28 cellular contexts compared by ENCODE assay signal in genomic region chr5:111726986-111727385, GRCh38.
"Had no signal": no experiment of that assay in that cellular context is flagged by ENCODE, and none has a peak within 500 bp of the region (broad histone marks: within the 10 kb centered on the region; RNA-seq: fewer than 3 reads in every experiment).

No MANE protein-coding gene starts in this region.

- H3K27me3 ChIP-seq: brain microvascular endothelial cell, esophagus muscularis mucosa, foreskin keratinocyte, gastrocnemius medialis, heart left ventricle had no signal

- H3K27ac ChIP-seq: brain microvascular endothelial cell, esophagus muscularis mucosa, foreskin keratinocyte, gastrocnemius medialis, heart left ventricle had no signal

- H3K4me3 ChIP-seq: esophagus muscularis mucosa, gastrocnemius medialis, heart left ventricle had no signal

- H3K4me1 ChIP-seq: esophagus muscularis mucosa, foreskin keratinocyte, heart left ventricle had no signal

- H3K4me3 Mint-ChIP-seq: activated CD4-positive, alpha-beta memory T cell treated with anti-CD3 and anti-CD28 coated beads, Interleukin-2, amount 10 ng/mL, durations not matched to agents 7 days and 5 days; activated CD4-positive, alpha-beta T cell treated with anti-CD3 and anti-CD28 coated beads, Interleukin-2, amount 10 ng/mL, durations not matched to agents 7 days and 5 days; activated naive CD8-positive, alpha-beta T cell; activated T-cell treated with anti-CD3 and anti-CD28 coated beads, Interleukin-2, amount 50 U/mL, for 24 hours; activated T-cell treated with anti-CD3 and anti-CD28 coated beads, Interleukin-2, amount 50 U/mL, for 72 hours; central memory CD8-positive, alpha-beta T cell; effector memory CD8-positive, alpha-beta T cell had no signal

- H3K4me1 Mint-ChIP-seq: central memory CD8-positive, alpha-beta T cell had no signal

- H3K36me3 Mint-ChIP-seq: activated naive CD8-positive, alpha-beta T cell had no signal

- H3K27ac Mint-ChIP-seq: activated CD4-positive, alpha-beta memory T cell treated with anti-CD3 and anti-CD28 coated beads, Interleukin-2, amount 10 ng/mL, durations not matched to agents 7 days and 5 days; activated CD4-positive, alpha-beta T cell treated with anti-CD3 and anti-CD28 coated beads, Interleukin-2, amount 10 ng/mL, durations not matched to agents 7 days and 5 days; activated naive CD8-positive, alpha-beta T cell; activated T-cell treated with anti-CD3 and anti-CD28 coated beads, Interleukin-2, amount 50 U/mL, for 24 hours; activated T-cell treated with anti-CD3 and anti-CD28 coated beads, Interleukin-2, amount 50 U/mL, for 72 hours; effector memory CD8-positive, alpha-beta T cell had no signal

- ATAC-seq: activated T-cell treated with anti-CD3 and anti-CD28 coated beads, Interleukin-2, amount 50 U/mL, for 72 hours; effector memory CD8-positive, alpha-beta T cell; foreskin keratinocyte; gastrocnemius medialis; heart left ventricle had no signal

- DNase-seq: activated CD4-positive, alpha-beta memory T cell treated with anti-CD3 and anti-CD28 coated beads, Interleukin-2, amount 10 ng/mL, durations not matched to agents 7 days and 5 days; activated CD4-positive, alpha-beta T cell treated with anti-CD3 and anti-CD28 coated beads for 1 hour; activated CD4-positive, alpha-beta T cell treated with anti-CD3 and anti-CD28 coated beads for 4 hours; activated CD4-positive, alpha-beta T cell treated with anti-CD3 and anti-CD28 coated beads, Interleukin-2, amount 10 ng/mL, durations not matched to agents 7 days and 5 days; activated CD4-positive, alpha-beta T cell treated with anti-CD3 and anti-CD28 coated beads, Interleukin-2, amount 50 U/mL, for 4 hours; activated CD8-positive, alpha-beta memory T cell treated with anti-CD3 and anti-CD28 coated beads, Interleukin-2, amount 50 U/mL, for 48 hours; activated gamma-delta T cell; activated naive CD4-positive, alpha-beta T cell treated with anti-CD3 and anti-CD28 coated beads, Interleukin-2, amount 50 U/mL, for 16 hours; activated naive CD4-positive, alpha-beta T cell treated with Interleukin-2 at 50 U/mL for 16 hours; activated T-cell treated with anti-CD3 and anti-CD28 coated beads for 4 hours; activated T-cell treated with anti-CD3 and anti-CD28 coated beads, Interleukin-2, amount 50 U/mL, for 24 hours; activated T-cell treated with anti-CD3 and anti-CD28 coated beads, Interleukin-2, amount 50 U/mL, for 72 hours; amniotic stem cell; anterior cingulate cortex; brain microvascular endothelial cell; cortex of kidney; dermis blood vessel endothelial cell; effector CD4-positive, alpha-beta T cell; effector memory CD8-positive, alpha-beta T cell; erythroblast; foreskin keratinocyte; gastrocnemius medialis; glutamatergic neuron; heart left ventricle; T-helper 2 cell had no signal

- H3K36me3 ChIP-seq: gastrocnemius medialis had no signal

- H3K9me3 ChIP-seq: esophagus muscularis mucosa, gastrocnemius medialis, heart left ventricle had no signal

- H3K27me3 Mint-ChIP-seq: activated CD4-positive, alpha-beta memory T cell treated with anti-CD3 and anti-CD28 coated beads, Interleukin-2, amount 10 ng/mL, durations not matched to agents 7 days and 5 days; activated CD4-positive, alpha-beta T cell treated with anti-CD3 and anti-CD28 coated beads, Interleukin-2, amount 10 ng/mL, durations not matched to agents 7 days and 5 days; activated naive CD8-positive, alpha-beta T cell; activated T-cell treated with anti-CD3 and anti-CD28 coated beads, Interleukin-2, amount 50 U/mL, for 24 hours; effector memory CD8-positive, alpha-beta T cell had no signal

- H3K9me3 Mint-ChIP-seq: activated CD4-positive, alpha-beta memory T cell treated with anti-CD3 and anti-CD28 coated beads, Interleukin-2, amount 10 ng/mL, durations not matched to agents 7 days and 5 days; activated CD4-positive, alpha-beta T cell treated with anti-CD3 and anti-CD28 coated beads, Interleukin-2, amount 10 ng/mL, durations not matched to agents 7 days and 5 days; activated T-cell treated with anti-CD3 and anti-CD28 coated beads, Interleukin-2, amount 50 U/mL, for 24 hours; activated T-cell treated with anti-CD3 and anti-CD28 coated beads, Interleukin-2, amount 50 U/mL, for 72 hours; effector memory CD8-positive, alpha-beta T cell had no signal
